Comparison of ENCODE assay signal across 21 cellular contexts in genomic region chr21:28975401-28975800, GRCh38. TPM values are rescaled to one million over a fixed set of nuclear protein-coding genes. Genes with fewer than 3 reads are reported as not detected.
DNase-seq lines count a peak whose midpoint lies in the region; ATAC-seq and TF ChIP-seq lines count a peak whose summit lies in the region.
"Had no signal": no experiment of that assay in that cellular context is flagged by ENCODE, and none has a peak within 500 bp of the region (broad histone marks: within the 10 kb centered on the region; RNA-seq: fewer than 3 reads in every experiment).

No MANE protein-coding gene starts in this region.

- no peaks in the 10 kb centered on the region for H3K27me3 Mint-ChIP-seq in activated T-helper 1 cell treated with anti-CD3 and anti-CD28 coated beads, Interleukin-12 subunit alpha, Interleukin-12 subunit beta, Interleukin-2, Interleukin-4 antibody, amounts not matched to agents 30 ng/mL and 10 ng/mL and 1 ng/mL, durations not matched to agents 14 hours and 24 hours and 36 hours (ENCODE audit: insufficient read depth)
- H3K27me3 Mint-ChIP-seq: B cell, brain had no signal

- H3K27me3 ChIP-seq in BE2C: no peaks in the 10 kb centered on the region
- H3K27me3 ChIP-seq in thyroid gland: no peaks in the 10 kb centered on the region
- H3K27me3 ChIP-seq: dorsolateral prefrontal cortex, esophagus squamous epithelium, tibial nerve had no signal

- peak overlapping the region; percentile 23 for H3K27ac Mint-ChIP-seq in activated T-helper 1 cell treated with anti-CD3 and anti-CD28 coated beads, Interleukin-12 subunit alpha, Interleukin-12 subunit beta, Interleukin-2, Interleukin-4 antibody, amounts not matched to agents 30 ng/mL and 10 ng/mL and 1 ng/mL, durations not matched to agents 14 hours and 24 hours and 36 hours
- H3K27ac Mint-ChIP-seq: B cell, nephron progenitor cell had no signal

- ATAC-seq in HG03432 (IDR thresholded peaks at IDR 0.05; ENCODE audit: unreplicated experiment): no peak
- ATAC-seq: lower lobe of right lung had no signal

- peak; percentile 49 for DNase-seq in AG08395 (ENCODE audit: low spot score)
- DNase-seq in GM03348 (ENCODE audit: low spot score): peak; percentile 35
- DNase-seq in activated T-helper 1 cell treated with anti-CD3 and anti-CD28 coated beads, Interleukin-12 subunit alpha, Interleukin-12 subunit beta, Interleukin-2, Interleukin-4 antibody, amounts not matched to agents 30 ng/mL and 10 ng/mL and 1 ng/mL, durations not matched to agents 14 hours and 24 hours and 36 hours (ENCODE audit: low spot score): no peak
- peak; percentile 54 for DNase-seq in iris pigment epithelial cell (ENCODE audit: low read depth)
- DNase-seq in BE2C: no peak
- no peak for DNase-seq in activated gamma-delta T cell (lab: John Stamatoyannopoulos, UW)
- no peak for DNase-seq in thyroid gland
- DNase-seq: activated CD8-positive, alpha-beta memory T cell treated with anti-CD3 and anti-CD28 coated beads for 24 hours; activated naive CD4-positive, alpha-beta T cell treated with Interleukin-2 at 50 U/mL for 16 hours; dorsolateral prefrontal cortex; esophagus squamous epithelium; KBM-7; lower lobe of right lung; NCI-H1417; NCI-H226; nephron progenitor cell; stimulated activated CD4-positive, alpha-beta T cell treated with anti-CD3 and anti-CD28 coated beads, Interleukin-1b, Interleukin-23, amount 100 ng/mL, for 48 hours had no signal

- intact Hi-C loops in activated T-helper 1 cell treated with anti-CD3 and anti-CD28 coated beads, Interleukin-12 subunit alpha, Interleukin-12 subunit beta, Interleukin-2, Interleukin-4 antibody, amounts not matched to agents 30 ng/mL and 10 ng/mL and 1 ng/mL, durations not matched to agents 14 hours and 24 hours and 36 hours (cut with micrococcal nuclease): no loop called here
- intact Hi-C loops in thyroid gland (cut with DNase I): no loop called here

- no peaks in the 10 kb centered on the region for H3K9me3 ChIP-seq in BE2C
- H3K9me3 ChIP-seq in thyroid gland: no peaks in the 10 kb centered on the region
- H3K9me3 ChIP-seq: esophagus squamous epithelium, lower lobe of right lung, tibial nerve had no signal

- peaks cover 6% of the 10 kb centered on the region for H3K4me1 Mint-ChIP-seq in activated T-helper 1 cell treated with anti-CD3 and anti-CD28 coated beads, Interleukin-12 subunit alpha, Interleukin-12 subunit beta, Interleukin-2, Interleukin-4 antibody, amounts not matched to agents 30 ng/mL and 10 ng/mL and 1 ng/mL, durations not matched to agents 14 hours and 24 hours and 36 hours (ENCODE audit: low read depth)
- H3K4me1 Mint-ChIP-seq: B cell, nephron progenitor cell had no signal

- TF ChIP-seq POLR2A in thyroid gland (IDR thresholded peaks at IDR 0.05): no peak

- WGBS in thyroid gland, 2 donors: 61 to 80% methylated on average over 3 of the region's 3 CpGs

- peaks cover 34% of the 10 kb centered on the region for H3K36me3 Mint-ChIP-seq in activated T-helper 1 cell treated with anti-CD3 and anti-CD28 coated beads, Interleukin-12 subunit alpha, Interleukin-12 subunit beta, Interleukin-2, Interleukin-4 antibody, amounts not matched to agents 30 ng/mL and 10 ng/mL and 1 ng/mL, durations not matched to agents 14 hours and 24 hours and 36 hours (ENCODE audit: low read depth)

- no peak overlapping the region for H3K27ac ChIP-seq in thyroid gland
- H3K27ac ChIP-seq: dorsolateral prefrontal cortex, esophagus squamous epithelium, lower lobe of right lung, tibial nerve had no signal

- no peaks in the 10 kb centered on the region for H3K9me3 Mint-ChIP-seq in activated T-helper 1 cell treated with anti-CD3 and anti-CD28 coated beads, Interleukin-12 subunit alpha, Interleukin-12 subunit beta, Interleukin-2, Interleukin-4 antibody, amounts not matched to agents 30 ng/mL and 10 ng/mL and 1 ng/mL, durations not matched to agents 14 hours and 24 hours and 36 hours

- H3K36me3 ChIP-seq in BE2C: peaks cover 53% of the 10 kb centered on the region
- H3K36me3 ChIP-seq in thyroid gland: peaks cover 17 to 34% of the 10 kb centered on the region in 2 donors

- H3K4me3 ChIP-seq in BE2C (ENCODE audit: low read depth, low read length): no peak overlapping the region
- H3K4me3 ChIP-seq in thyroid gland (replicated peaks in 1 of 3): no peak overlapping the region
- H3K4me3 ChIP-seq: dorsolateral prefrontal cortex, esophagus squamous epithelium, lower lobe of right lung, tibial nerve had no signal

- TF ChIP-seq CTCF in BE2C (IDR thresholded peaks at IDR 0.05; ENCODE audit: low read depth, low read length): no peak
- TF ChIP-seq CTCF in thyroid gland (IDR thresholded peaks at IDR 0.05): no peak

- no peak overlapping the region for H3K4me3 Mint-ChIP-seq in activated T-helper 1 cell treated with anti-CD3 and anti-CD28 coated beads, Interleukin-12 subunit alpha, Interleukin-12 subunit beta, Interleukin-2, Interleukin-4 antibody, amounts not matched to agents 30 ng/mL and 10 ng/mL and 1 ng/mL, durations not matched to agents 14 hours and 24 hours and 36 hours
- H3K4me3 Mint-ChIP-seq: B cell, brain, nephron progenitor cell had no signal

- H3K4me1 ChIP-seq in BE2C (no peaks in the 10 kb centered on the region), thyroid gland (no peaks in the 10 kb centered on the region)
- H3K4me1 ChIP-seq: esophagus squamous epithelium, lower lobe of right lung, tibial nerve had no signal

RNA-seq across cellular contexts. Expression of gene LTN1, which starts 17.3 kb away (rescaled TPM):
- total RNA-seq in activated T-helper 1 cell treated with anti-CD3 and anti-CD28 coated beads, Interleukin-12 subunit alpha, Interleukin-12 subunit beta, Interleukin-2, Interleukin-4 antibody, amounts not matched to agents 30 ng/mL and 10 ng/mL and 1 ng/mL, durations not matched to agents 14 hours and 24 hours and 36 hours: 25.6 and 28.4 TPM in 2 replicates
- polyA plus RNA-seq in BE2C (2012; ENCODE audit: insufficient read depth, insufficient read length, low read depth): 21.4 TPM
- 10 to 100 TPM; 25.5 to 45.3 (median 28.8) TPM for total RNA-seq in thyroid gland

RNA-seq across cellular contexts. Expression of gene RWDD2B, which starts 43.7 kb away (rescaled TPM):
- total RNA-seq in activated T-helper 1 cell treated with anti-CD3 and anti-CD28 coated beads, Interleukin-12 subunit alpha, Interleukin-12 subunit beta, Interleukin-2, Interleukin-4 antibody, amounts not matched to agents 30 ng/mL and 10 ng/mL and 1 ng/mL, durations not matched to agents 14 hours and 24 hours and 36 hours: 11.0 and 11.1 TPM in 2 replicates
- 18.7 TPM for polyA plus RNA-seq in BE2C (2012; ENCODE audit: insufficient read depth, insufficient read length, low read depth)
- total RNA-seq in thyroid gland: 10 to 100 TPM; 11.1 to 17.7 (median 13.3) TPM

RNA-seq across cellular contexts. Expression of gene USP16, which starts 49.1 kb away (rescaled TPM):
- 44.7 and 48.7 TPM in 2 replicates for total RNA-seq in activated T-helper 1 cell treated with anti-CD3 and anti-CD28 coated beads, Interleukin-12 subunit alpha, Interleukin-12 subunit beta, Interleukin-2, Interleukin-4 antibody, amounts not matched to agents 30 ng/mL and 10 ng/mL and 1 ng/mL, durations not matched to agents 14 hours and 24 hours and 36 hours
- polyA plus RNA-seq in BE2C (2012; ENCODE audit: insufficient read depth, insufficient read length, low read depth): 37.4 TPM
- total RNA-seq in thyroid gland: 10 to 100 TPM; 40.0 to 53.4 (median 45.7) TPM

Comparison
In these comparisons a context has a peak if more than half of its experiments do, and no peak if none do; other contexts are left out.
1. DNase-seq: peak in AG08395 (single experiment), GM03348 (single experiment) and iris pigment epithelial cell (single experiment); none in activated T-helper 1 cell treated with anti-CD3 and anti-CD28 coated beads, Interleukin-12 subunit alpha, Interleukin-12 subunit beta, Interleukin-2, Interleukin-4 antibody, amounts not matched to agents 30 ng/mL and 10 ng/mL and 1 ng/mL, durations not matched to agents 14 hours and 24 hours and 36 hours (single experiment), BE2C (single experiment), activated gamma-delta T cell (single experiment) and thyroid gland (0 of 2).